14 cellular contexts compared by ENCODE assay signal in the genomic region with DNA sequence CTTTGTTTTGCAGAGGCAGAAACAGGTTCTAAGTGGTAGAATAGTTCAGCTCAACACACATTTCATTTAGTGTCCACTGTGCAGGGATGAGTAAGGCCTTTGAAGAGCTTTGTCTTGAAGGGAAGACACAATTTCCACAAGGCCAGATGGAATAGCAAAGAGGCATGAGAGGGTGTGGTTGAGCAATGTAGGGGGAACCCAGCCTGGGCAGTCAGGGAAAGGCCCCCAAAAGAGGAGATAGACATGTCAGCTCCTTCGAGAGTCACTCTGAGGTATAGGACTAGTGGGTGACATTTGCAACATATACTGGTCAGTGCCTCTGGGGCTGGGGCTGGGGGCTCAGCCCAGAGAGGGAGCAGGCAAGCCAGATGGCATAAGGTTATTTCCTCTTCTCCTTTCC. TPM values are rescaled to one million over a fixed set of nuclear protein-coding genes. Genes with fewer than 3 reads are reported as not detected.
A peak's percentile ranks its signal among the peaks of the same experiment; 100 is the strongest.
DNase-seq lines count a peak whose midpoint lies in the region; ATAC-seq lines count a peak whose summit lies in the region.
"Had no signal": no experiment of that assay in that cellular context is flagged by ENCODE, and none has a peak within 500 bp of the region (broad histone marks: within the 10 kb centered on the region; RNA-seq: fewer than 3 reads in every experiment).

No MANE protein-coding gene starts in this region.

- POLR2A ChIA-PET in activated CD4-positive, alpha-beta memory T cell treated with anti-CD3 and anti-CD28 coated beads for 36 hours (lab: Charles Lee) = interaction anchor here (1.4 kb wide), 1 partner anchor 19 kb away, joined by 4 read pairs; no protein-coding TSS in a partner anchor
- POLR2A ChIA-PET in activated CD4-positive, alpha-beta memory T cell treated with anti-CD3 and anti-CD28 coated beads, Interleukin-2, amount 10 ng/mL, durations not matched to agents 7 days and 5 days (lab: Charles Lee) = interaction anchor here (0.9 kb wide), 1 partner anchor 12 kb away, joined by 3 read pairs; no protein-coding TSS in a partner anchor
- POLR2A ChIA-PET in activated naive CD8-positive, alpha-beta T cell treated with anti-CD3 and anti-CD28 coated beads, Interleukin-2, amount 10 ng/mL, durations not matched to agents 7 days and 5 days (lab: Charles Lee) = no interaction called here
- POLR2A ChIA-PET in T-cell (lab: Charles Lee) = interaction anchor here in 1 of 2 donors (0.6 kb wide), 1 partner anchor 918 kb away, joined by 3 read pairs; no protein-coding TSS in a partner anchor

- peaks cover 56% of the 10 kb centered on the region for H3K36me3 Mint-ChIP-seq in activated CD4-positive, alpha-beta memory T cell treated with anti-CD3 and anti-CD28 coated beads for 36 hours
- H3K36me3 Mint-ChIP-seq in activated CD4-positive, alpha-beta memory T cell treated with anti-CD3 and anti-CD28 coated beads, Interleukin-2, amount 10 ng/mL, durations not matched to agents 7 days and 5 days (ENCODE audit: low read depth) = peaks cover 68% of the 10 kb centered on the region
- peaks cover 37% of the 10 kb centered on the region for H3K36me3 Mint-ChIP-seq in activated naive CD8-positive, alpha-beta T cell treated with anti-CD3 and anti-CD28 coated beads, Interleukin-2, amount 10 ng/mL, durations not matched to agents 7 days and 5 days
- peaks cover 48 to 55% of the 10 kb centered on the region in 2 donors for H3K36me3 Mint-ChIP-seq in stimulated activated naive B cell treated with anti-CD40 and anti-IgM and Interleukin-4, amounts not matched to agents 10 μg/mL and 1 μg/mL and 100 μg/mL, for 72 hours
- H3K36me3 Mint-ChIP-seq in T-cell = peaks cover 26% of the 10 kb centered on the region

- H3K27ac Mint-ChIP-seq in activated CD4-positive, alpha-beta memory T cell treated with anti-CD3 and anti-CD28 coated beads for 36 hours = peak overlapping the region; percentile 4
- no peak overlapping the region for H3K27ac Mint-ChIP-seq in activated CD4-positive, alpha-beta memory T cell treated with anti-CD3 and anti-CD28 coated beads, Interleukin-2, amount 10 ng/mL, durations not matched to agents 7 days and 5 days
- no peak overlapping the region for H3K27ac Mint-ChIP-seq in activated naive CD8-positive, alpha-beta T cell treated with anti-CD3 and anti-CD28 coated beads, Interleukin-2, amount 10 ng/mL, durations not matched to agents 7 days and 5 days
- peak overlapping the region; percentile 62 for H3K27ac Mint-ChIP-seq in stimulated activated naive B cell treated with anti-CD40 and anti-IgM and Interleukin-4, amounts not matched to agents 10 μg/mL and 1 μg/mL and 100 μg/mL, for 72 hours
- peak overlapping the region in 1 of 2 donors; percentile 48 for H3K27ac Mint-ChIP-seq in T-cell
- H3K27ac Mint-ChIP-seq: stimulated activated memory B cell treated with anti-CD40 and anti-IgM and Interleukin-4, amounts not matched to agents 10 μg/mL and 1 μg/mL and 100 μg/mL, for 72 hours had no signal

- H3K27ac ChIP-seq in layer of hippocampus (ENCODE audit: low read depth, low read length) = peak overlapping the region; percentile 36

- no peak for ATAC-seq in activated naive CD8-positive, alpha-beta T cell treated with anti-CD3 and anti-CD28 coated beads, Interleukin-2, amount 10 ng/mL, durations not matched to agents 7 days and 5 days (ENCODE audit: low read depth)
- ATAC-seq in stimulated activated naive B cell treated with anti-CD40 and anti-IgM and Interleukin-4, amounts not matched to agents 10 μg/mL and 1 μg/mL and 100 μg/mL, for 72 hours (replicated peaks) = no peak
- ATAC-seq in T-cell (replicated peaks in 1 of 4) (no peak), HG02840 (IDR thresholded peaks at IDR 0.05; ENCODE audit: low FRiP score, unreplicated experiment) (no peak)
- ATAC-seq: stimulated activated memory B cell treated with anti-CD40 and anti-IgM and Interleukin-4, amounts not matched to agents 10 μg/mL and 1 μg/mL and 100 μg/mL, for 72 hours had no signal

- no peaks in the 10 kb centered on the region for H3K27me3 Mint-ChIP-seq in activated CD4-positive, alpha-beta memory T cell treated with anti-CD3 and anti-CD28 coated beads for 36 hours
- no peaks in the 10 kb centered on the region for H3K27me3 Mint-ChIP-seq in activated CD4-positive, alpha-beta memory T cell treated with anti-CD3 and anti-CD28 coated beads, Interleukin-2, amount 10 ng/mL, durations not matched to agents 7 days and 5 days
- no peaks in the 10 kb centered on the region for H3K27me3 Mint-ChIP-seq in activated naive CD8-positive, alpha-beta T cell treated with anti-CD3 and anti-CD28 coated beads, Interleukin-2, amount 10 ng/mL, durations not matched to agents 7 days and 5 days
- no peaks in the 10 kb centered on the region for H3K27me3 Mint-ChIP-seq in stimulated activated naive B cell treated with anti-CD40 and anti-IgM and Interleukin-4, amounts not matched to agents 10 μg/mL and 1 μg/mL and 100 μg/mL, for 72 hours
- no peaks in the 10 kb centered on the region for H3K27me3 Mint-ChIP-seq in T-cell
- H3K27me3 Mint-ChIP-seq: stimulated activated memory B cell treated with anti-CD40 and anti-IgM and Interleukin-4, amounts not matched to agents 10 μg/mL and 1 μg/mL and 100 μg/mL, for 72 hours had no signal

- DNase-seq in activated CD4-positive, alpha-beta memory T cell treated with anti-CD3 and anti-CD28 coated beads for 36 hours = no peak
- no peak for DNase-seq in activated CD4-positive, alpha-beta memory T cell treated with anti-CD3 and anti-CD28 coated beads, Interleukin-2, amount 10 ng/mL, durations not matched to agents 7 days and 5 days
- DNase-seq in activated naive CD8-positive, alpha-beta T cell treated with anti-CD3 and anti-CD28 coated beads, Interleukin-2, amount 10 ng/mL, durations not matched to agents 7 days and 5 days = no peak
- DNase-seq in stimulated activated naive B cell treated with anti-CD40 and anti-IgM and Interleukin-4, amounts not matched to agents 10 μg/mL and 1 μg/mL and 100 μg/mL, for 72 hours = no peak
- DNase-seq in T-cell = no peak
- no peak for DNase-seq in putamen (ENCODE audit: low spot score)
- DNase-seq: ACHN; Kasumi-1; midbrain; NCI-H446; stimulated activated CD4-positive, alpha-beta T cell treated with anti-CD3 and anti-CD28 coated beads, Interleukin-12 subunit alpha, Interleukin-12 subunit beta, amount 100 ng/mL, for 4 hours had no signal

- H3K4me3 Mint-ChIP-seq in activated CD4-positive, alpha-beta memory T cell treated with anti-CD3 and anti-CD28 coated beads for 36 hours = no peak overlapping the region
- H3K4me3 Mint-ChIP-seq in activated CD4-positive, alpha-beta memory T cell treated with anti-CD3 and anti-CD28 coated beads, Interleukin-2, amount 10 ng/mL, durations not matched to agents 7 days and 5 days = no peak overlapping the region
- peak overlapping the region; percentile 12 for H3K4me3 Mint-ChIP-seq in activated naive CD8-positive, alpha-beta T cell treated with anti-CD3 and anti-CD28 coated beads, Interleukin-2, amount 10 ng/mL, durations not matched to agents 7 days and 5 days
- no peak overlapping the region for H3K4me3 Mint-ChIP-seq in stimulated activated naive B cell treated with anti-CD40 and anti-IgM and Interleukin-4, amounts not matched to agents 10 μg/mL and 1 μg/mL and 100 μg/mL, for 72 hours
- peak overlapping the region in 1 of 3 donors; percentile 95 for H3K4me3 Mint-ChIP-seq in T-cell
- H3K4me3 Mint-ChIP-seq: stimulated activated memory B cell treated with anti-CD40 and anti-IgM and Interleukin-4, amounts not matched to agents 10 μg/mL and 1 μg/mL and 100 μg/mL, for 72 hours had no signal

- CTCF ChIA-PET in activated CD4-positive, alpha-beta memory T cell treated with anti-CD3 and anti-CD28 coated beads for 36 hours (lab: Charles Lee) = interaction anchor here (2.0 to 13.2 kb wide), 2 partner anchors 27 to 49 kb away, joined by 4 to 140 read pairs; no protein-coding TSS in a partner anchor
- CTCF ChIA-PET in activated CD4-positive, alpha-beta memory T cell treated with anti-CD3 and anti-CD28 coated beads, Interleukin-2, amount 10 ng/mL, durations not matched to agents 7 days and 5 days (lab: Charles Lee) = interaction anchor here (1.6 kb wide), 1 partner anchor 13 kb away, joined by 7 read pairs; no protein-coding TSS in a partner anchor
- CTCF ChIA-PET in T-cell (lab: Charles Lee) = interaction anchor here in 1 of 2 donors (0.7 kb wide), 1 partner anchor 12 kb away, joined by 8 read pairs; no protein-coding TSS in a partner anchor

- no peaks in the 10 kb centered on the region for H3K27me3 ChIP-seq in layer of hippocampus (ENCODE audit: control insufficient read depth, insufficient read depth, low read length)

- H3K9me3 Mint-ChIP-seq in activated CD4-positive, alpha-beta memory T cell treated with anti-CD3 and anti-CD28 coated beads for 36 hours = no peaks in the 10 kb centered on the region
- no peaks in the 10 kb centered on the region for H3K9me3 Mint-ChIP-seq in activated CD4-positive, alpha-beta memory T cell treated with anti-CD3 and anti-CD28 coated beads, Interleukin-2, amount 10 ng/mL, durations not matched to agents 7 days and 5 days
- H3K9me3 Mint-ChIP-seq in activated naive CD8-positive, alpha-beta T cell treated with anti-CD3 and anti-CD28 coated beads, Interleukin-2, amount 10 ng/mL, durations not matched to agents 7 days and 5 days = no peaks in the 10 kb centered on the region
- H3K9me3 Mint-ChIP-seq in stimulated activated naive B cell treated with anti-CD40 and anti-IgM and Interleukin-4, amounts not matched to agents 10 μg/mL and 1 μg/mL and 100 μg/mL, for 72 hours = no peaks in the 10 kb centered on the region
- H3K9me3 Mint-ChIP-seq in T-cell = no peaks in the 10 kb centered on the region
- H3K9me3 Mint-ChIP-seq: stimulated activated memory B cell treated with anti-CD40 and anti-IgM and Interleukin-4, amounts not matched to agents 10 μg/mL and 1 μg/mL and 100 μg/mL, for 72 hours had no signal

- H3K4me1 Mint-ChIP-seq in activated CD4-positive, alpha-beta memory T cell treated with anti-CD3 and anti-CD28 coated beads for 36 hours (ENCODE audit: low read depth) = peaks cover 68% of the 10 kb centered on the region
- H3K4me1 Mint-ChIP-seq in activated CD4-positive, alpha-beta memory T cell treated with anti-CD3 and anti-CD28 coated beads, Interleukin-2, amount 10 ng/mL, durations not matched to agents 7 days and 5 days = peaks cover 57% of the 10 kb centered on the region
- H3K4me1 Mint-ChIP-seq in activated naive CD8-positive, alpha-beta T cell treated with anti-CD3 and anti-CD28 coated beads, Interleukin-2, amount 10 ng/mL, durations not matched to agents 7 days and 5 days = peaks cover 55% of the 10 kb centered on the region
- peaks cover 46 to 86% of the 10 kb centered on the region in 2 donors for H3K4me1 Mint-ChIP-seq in stimulated activated naive B cell treated with anti-CD40 and anti-IgM and Interleukin-4, amounts not matched to agents 10 μg/mL and 1 μg/mL and 100 μg/mL, for 72 hours
- H3K4me1 Mint-ChIP-seq in T-cell = peaks cover 74 to 87% (median 86%) of the 10 kb centered on the region in 3 donors

- intact Hi-C loops in activated CD4-positive, alpha-beta memory T cell treated with anti-CD3 and anti-CD28 coated beads for 36 hours (cut with micrococcal nuclease) = no loop called here

RNA-seq across cellular contexts. Expression of a gene that starts 7.0 kb away (rescaled TPM):
- total RNA-seq in activated CD4-positive, alpha-beta memory T cell treated with anti-CD3 and anti-CD28 coated beads for 36 hours = 100 to 1,000 TPM; 122 to 127 TPM
- total RNA-seq in activated CD4-positive, alpha-beta memory T cell treated with anti-CD3 and anti-CD28 coated beads, Interleukin-2, amount 10 ng/mL, durations not matched to agents 7 days and 5 days = 100 to 1,000 TPM; 118 to 125 TPM
- 100 to 1,000 TPM; 133 to 134 TPM for total RNA-seq in activated naive CD8-positive, alpha-beta T cell treated with anti-CD3 and anti-CD28 coated beads, Interleukin-2, amount 10 ng/mL, durations not matched to agents 7 days and 5 days
- 100 to 1,000 TPM in 4 of 5 donors, 10 to 100 TPM in 1; 99.0 to 122 (median 103) TPM for total RNA-seq in T-cell

RNA-seq across cellular contexts. Expression of a gene that starts 34.8 kb away (rescaled TPM):
- 10 to 100 TPM; 27.3 to 27.5 TPM for total RNA-seq in activated CD4-positive, alpha-beta memory T cell treated with anti-CD3 and anti-CD28 coated beads for 36 hours
- total RNA-seq in activated CD4-positive, alpha-beta memory T cell treated with anti-CD3 and anti-CD28 coated beads, Interleukin-2, amount 10 ng/mL, durations not matched to agents 7 days and 5 days = 10 to 100 TPM; 22.8 to 22.9 TPM
- 10 to 100 TPM; 21.3 to 21.6 TPM for total RNA-seq in activated naive CD8-positive, alpha-beta T cell treated with anti-CD3 and anti-CD28 coated beads, Interleukin-2, amount 10 ng/mL, durations not matched to agents 7 days and 5 days
- 10 to 100 TPM; 13.1 to 24.3 (median 23.2) TPM for total RNA-seq in T-cell

Comparison
In these comparisons a context has a peak if more than half of its experiments do, and no peak if none do; other contexts are left out.
1. H3K27ac Mint-ChIP-seq: peak in activated CD4-positive, alpha-beta memory T cell treated with anti-CD3 and anti-CD28 coated beads for 36 hours (single experiment) and stimulated activated naive B cell treated with anti-CD40 and anti-IgM and Interleukin-4, amounts not matched to agents 10 μg/mL and 1 μg/mL and 100 μg/mL, for 72 hours (single experiment); none in activated CD4-positive, alpha-beta memory T cell treated with anti-CD3 and anti-CD28 coated beads, Interleukin-2, amount 10 ng/mL, durations not matched to agents 7 days and 5 days (single experiment) and activated naive CD8-positive, alpha-beta T cell treated with anti-CD3 and anti-CD28 coated beads, Interleukin-2, amount 10 ng/mL, durations not matched to agents 7 days and 5 days (single experiment).